Comparison of ENCODE assay signal across 13 cellular contexts in the genomic region with DNA sequence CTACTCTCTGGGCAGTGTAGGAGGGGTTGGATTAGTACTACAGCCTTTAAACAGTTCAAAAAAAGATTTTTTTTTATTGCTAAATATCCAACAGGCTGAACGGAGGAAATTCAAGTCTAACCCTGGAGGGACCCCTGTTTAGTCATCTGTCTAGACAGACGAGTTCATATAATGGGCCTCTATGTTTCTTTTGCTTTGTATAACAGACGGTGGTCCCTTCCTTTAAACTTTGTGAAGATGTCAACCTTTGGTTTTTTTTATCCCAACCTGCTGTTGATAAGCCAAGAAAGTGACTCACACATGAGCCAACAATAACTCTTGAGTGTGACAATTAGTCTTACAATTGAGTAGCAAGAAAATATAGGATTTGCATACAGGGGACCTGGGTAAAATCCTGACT. TPM values are rescaled to one million over a fixed set of nuclear protein-coding genes. Genes with fewer than 3 reads are reported as not detected.
DNase-seq lines count a peak whose midpoint lies in the region; ATAC-seq, FAIRE-seq and TF ChIP-seq lines count a peak whose summit lies in the region.
"Had no signal": no experiment of that assay in that cellular context is flagged by ENCODE, and none has a peak within 500 bp of the region (broad histone marks: within the 10 kb centered on the region; RNA-seq: fewer than 3 reads in every experiment).

No MANE protein-coding gene starts in this region.

- intact Hi-C loops in lower lobe of right lung (cut with DNase I) (no loop called here), head of caudate nucleus (cut with DNase I) (no loop called here)

- H3K9me3 Mint-ChIP-seq in brain: peaks cover 0 to under 1% (median 0%) of the 10 kb centered on the region in 5 experiments

- peaks cover 74% of the 10 kb centered on the region for H3K4me1 Mint-ChIP-seq in brain

- DNase-seq in NCI-H2171 treated with DMSO at 0.1 percent for 48 hours (lab: John Stamatoyannopoulos, UW) (peak; percentile 14), NCI-H2171 (lab: John Stamatoyannopoulos, UW) (no peak), lower lobe of right lung (no peak), urothelium cell line (ENCODE audit: low spot score) (peak; percentile 20), head of caudate nucleus (no peak), SK-N-DZ (ENCODE audit: low spot score) (no peak)
- DNase-seq: mesendoderm, NCI-H2029 treated with DMSO at 0.1 percent for 48 hours, RPMI8226 had no signal

- H3K36me3 Mint-ChIP-seq in brain: peaks cover 4% of the 10 kb centered on the region

- FAIRE-seq in urothelium cell line (lab: Jason Lieb, UNC): no peak
- FAIRE-seq: A204.1, HepG2 had no signal

- peaks cover 52% of the 10 kb centered on the region for H3K4me1 ChIP-seq in lower lobe of right lung

- H3K4me3 Mint-ChIP-seq in brain: peak overlapping the region in 2 of 5 experiments; percentile 42 to 56

- ATAC-seq in lower lobe of right lung: no peak
- ATAC-seq in HG03135 (IDR thresholded peaks at IDR 0.05; ENCODE audit: unreplicated experiment): no peak
- ATAC-seq: HepG2 had no signal

- no peaks in the 10 kb centered on the region for H3K9me3 ChIP-seq in lower lobe of right lung

- peak overlapping the region; percentile 41 for H3K27ac ChIP-seq in lower lobe of right lung

- H3K36me3 ChIP-seq in lower lobe of right lung: no peaks in the 10 kb centered on the region

- TF ChIP-seq CTCF in brain (conservative IDR thresholded peaks at IDR 0.05) (no peak), lower lobe of right lung (IDR thresholded peaks at IDR 0.05) (no peak)

- no peak overlapping the region for H3K4me3 ChIP-seq in lower lobe of right lung

- H3K27ac Mint-ChIP-seq in brain: peak overlapping the region in 4 of 5 experiments; percentile 43 to 94 (median 83)

- H3K27me3 Mint-ChIP-seq in brain: peaks cover 3% of the 10 kb centered on the region

- no peaks in the 10 kb centered on the region for H3K27me3 ChIP-seq in lower lobe of right lung (ENCODE audit: low read depth)

RNA-seq across cellular contexts. Expression of a gene that starts 29.8 kb away (rescaled TPM):
- polyA plus RNA-seq in brain (ENCODE audit: insufficient read depth, low read depth, low replicate concordance): 7.8 TPM
- 10.2 TPM for total RNA-seq in lower lobe of right lung
- polyA plus RNA-seq in SK-N-DZ (2014; cell fraction: cytosol; rRNA removed): 0.13 and 0.71 TPM in 2 replicates
- polyA plus RNA-seq in SK-N-DZ (2014; cell fraction: nucleus; rRNA removed): 0.57 and 0.65 TPM in 2 replicates
- total RNA-seq: HepG2 had no signal

Comparison
In these comparisons a context has a peak if more than half of its experiments do, and no peak if none do; other contexts are left out.
1. DNase-seq: peak in NCI-H2171 treated with DMSO at 0.1 percent for 48 hours (single experiment) and urothelium cell line (single experiment); none in NCI-H2171 (single experiment), lower lobe of right lung (single experiment), head of caudate nucleus (0 of 42) and SK-N-DZ (single experiment).